In the genomic region with DNA sequence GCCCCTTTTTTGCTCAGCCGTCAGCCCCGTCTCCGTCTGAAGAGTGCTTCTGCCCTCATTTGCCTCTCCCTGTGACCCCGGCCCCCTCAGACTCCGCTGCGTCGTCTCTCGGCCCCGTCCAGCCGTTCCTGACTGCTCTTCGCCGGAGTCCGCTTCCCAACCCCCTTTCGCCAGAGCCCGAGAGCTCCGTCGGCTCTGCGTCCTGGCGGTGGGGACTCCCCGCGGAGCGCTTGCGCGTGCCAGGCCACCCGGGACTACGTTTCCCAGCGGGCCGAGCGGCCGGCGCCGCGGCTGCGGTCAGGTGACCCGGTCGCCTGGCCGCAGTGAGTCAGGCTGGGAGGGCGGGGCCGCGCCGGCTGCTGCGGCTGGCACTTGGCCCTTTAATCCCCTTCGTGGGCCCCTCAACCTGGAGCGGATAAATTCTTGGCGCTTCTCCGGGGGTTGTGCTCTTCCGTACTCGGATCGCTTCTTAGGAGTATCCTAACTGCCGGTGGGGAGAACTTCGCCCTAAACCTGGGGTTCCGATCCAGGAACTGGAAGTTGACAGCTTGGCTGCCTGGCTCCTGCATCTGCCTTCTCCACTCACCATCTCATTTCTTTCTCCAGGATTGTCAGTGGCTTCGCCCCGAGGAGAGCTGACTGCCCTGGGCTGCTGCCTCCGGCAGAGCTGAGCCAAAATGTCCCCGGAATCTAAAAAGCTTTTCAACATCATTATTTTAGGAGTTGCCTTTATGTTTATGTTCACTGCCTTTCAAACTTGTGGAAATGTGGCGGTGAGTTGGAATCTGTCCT, we compare ENCODE assay signal across 1 cellular context.
A peak's percentile ranks its signal among the peaks of the same experiment; 100 is the strongest.
TF ChIP-seq lines count a peak whose summit lies in the region.

A gene (plus strand): TSS at position 444 of the 792 bp plus-strand sequence. CDS start 234 bp downstream, at position 678.

TF ChIP-seq in GM12878, 131 proteins besides CTCF, POLR2A, EP300 and RAD21 (continued from another document):
- TF ChIP-seq, protein P1, sequence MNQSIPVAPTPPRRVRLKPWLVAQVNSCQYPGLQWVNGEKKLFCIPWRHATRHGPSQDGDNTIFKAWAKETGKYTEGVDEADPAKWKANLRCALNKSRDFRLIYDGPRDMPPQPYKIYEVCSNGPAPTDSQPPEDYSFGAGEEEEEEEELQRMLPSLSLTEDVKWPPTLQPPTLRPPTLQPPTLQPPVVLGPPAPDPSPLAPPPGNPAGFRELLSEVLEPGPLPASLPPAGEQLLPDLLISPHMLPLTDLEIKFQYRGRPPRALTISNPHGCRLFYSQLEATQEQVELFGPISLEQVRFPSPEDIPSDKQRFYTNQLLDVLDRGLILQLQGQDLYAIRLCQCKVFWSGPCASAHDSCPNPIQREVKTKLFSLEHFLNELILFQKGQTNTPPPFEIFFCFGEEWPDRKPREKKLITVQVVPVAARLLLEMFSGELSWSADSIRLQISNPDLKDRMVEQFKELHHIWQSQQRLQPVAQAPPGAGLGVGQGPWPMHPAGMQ (IDR thresholded peaks at IDR 0.05; ENCODE audit: borderline replicate concordance) = no peak
- TF ChIP-seq TCF3 (IDR thresholded peaks at IDR 0.05; ENCODE audit: borderline replicate concordance, insufficient read depth, low read depth, low read length) (0 out of 2 replicates have a peak, but pooled peaks have one; percentile 65), ZZZ3 (IDR thresholded peaks at IDR 0.05; ENCODE audit: control insufficient read depth, insufficient read length, low read depth) (no peak), CBX3 (IDR thresholded peaks at IDR 0.05; ENCODE audit: borderline replicate concordance, low read depth) (no peak), BHLHE40 (IDR thresholded peaks at IDR 0.05; ENCODE audit: borderline replicate concordance in 1 of 2, low read depth in 2 of 2, low read length in 1 of 2) (peak; percentile 95 to 99), NR2C2 (IDR thresholded peaks at IDR 0.05; ENCODE audit: borderline replicate concordance, control insufficient read depth, insufficient read length, low read depth) (no peak), CREM (IDR thresholded peaks at IDR 0.05; ENCODE audit: low read depth) (peak; percentile 48; the same call in 1 of the 2 replicates), IRF4 (IDR thresholded peaks at IDR 0.05; ENCODE audit: low read depth, low read length) (no peak), ETV6 (conservative IDR thresholded peaks at IDR 0.05 in 1 of 2, IDR thresholded peaks at IDR 0.05 in 1 of 2; ENCODE audit: borderline replicate concordance in 1 of 2, low read depth in 1 of 2) (no peak), SMC3 (IDR thresholded peaks at IDR 0.05; ENCODE audit: borderline replicate concordance, low read length) (no peak), EGR1 (IDR thresholded peaks at IDR 0.05; ENCODE audit: borderline replicate concordance in 1 of 2, low read depth in 2 of 2, low read length in 2 of 2) (0 out of 3 replicates have a peak, but pooled peaks of 1 of the 2 experiments have one; percentile 25), NR2F1 (conservative IDR thresholded peaks at IDR 0.05) (peak; percentile 84), YBX1 (IDR thresholded peaks at IDR 0.05) (no peak), ZNF207 (IDR thresholded peaks at IDR 0.05; ENCODE audit: borderline replicate concordance) (peak; percentile 87)
- TF ChIP-seq, protein P2, sequence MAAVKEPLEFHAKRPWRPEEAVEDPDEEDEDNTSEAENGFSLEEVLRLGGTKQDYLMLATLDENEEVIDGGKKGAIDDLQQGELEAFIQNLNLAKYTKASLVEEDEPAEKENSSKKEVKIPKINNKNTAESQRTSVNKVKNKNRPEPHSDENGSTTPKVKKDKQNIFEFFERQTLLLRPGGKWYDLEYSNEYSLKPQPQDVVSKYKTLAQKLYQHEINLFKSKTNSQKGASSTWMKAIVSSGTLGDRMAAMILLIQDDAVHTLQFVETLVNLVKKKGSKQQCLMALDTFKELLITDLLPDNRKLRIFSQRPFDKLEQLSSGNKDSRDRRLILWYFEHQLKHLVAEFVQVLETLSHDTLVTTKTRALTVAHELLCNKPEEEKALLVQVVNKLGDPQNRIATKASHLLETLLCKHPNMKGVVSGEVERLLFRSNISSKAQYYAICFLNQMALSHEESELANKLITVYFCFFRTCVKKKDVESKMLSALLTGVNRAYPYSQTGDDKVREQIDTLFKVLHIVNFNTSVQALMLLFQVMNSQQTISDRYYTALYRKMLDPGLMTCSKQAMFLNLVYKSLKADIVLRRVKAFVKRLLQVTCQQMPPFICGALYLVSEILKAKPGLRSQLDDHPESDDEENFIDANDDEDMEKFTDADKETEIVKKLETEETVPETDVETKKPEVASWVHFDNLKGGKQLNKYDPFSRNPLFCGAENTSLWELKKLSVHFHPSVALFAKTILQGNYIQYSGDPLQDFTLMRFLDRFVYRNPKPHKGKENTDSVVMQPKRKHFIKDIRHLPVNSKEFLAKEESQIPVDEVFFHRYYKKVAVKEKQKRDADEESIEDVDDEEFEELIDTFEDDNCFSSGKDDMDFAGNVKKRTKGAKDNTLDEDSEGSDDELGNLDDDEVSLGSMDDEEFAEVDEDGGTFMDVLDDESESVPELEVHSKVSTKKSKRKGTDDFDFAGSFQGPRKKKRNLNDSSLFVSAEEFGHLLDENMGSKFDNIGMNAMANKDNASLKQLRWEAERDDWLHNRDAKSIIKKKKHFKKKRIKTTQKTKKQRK (IDR thresholded peaks at IDR 0.05; ENCODE audit: low read depth, low read length) = no peak
- TF ChIP-seq, protein P3, sequence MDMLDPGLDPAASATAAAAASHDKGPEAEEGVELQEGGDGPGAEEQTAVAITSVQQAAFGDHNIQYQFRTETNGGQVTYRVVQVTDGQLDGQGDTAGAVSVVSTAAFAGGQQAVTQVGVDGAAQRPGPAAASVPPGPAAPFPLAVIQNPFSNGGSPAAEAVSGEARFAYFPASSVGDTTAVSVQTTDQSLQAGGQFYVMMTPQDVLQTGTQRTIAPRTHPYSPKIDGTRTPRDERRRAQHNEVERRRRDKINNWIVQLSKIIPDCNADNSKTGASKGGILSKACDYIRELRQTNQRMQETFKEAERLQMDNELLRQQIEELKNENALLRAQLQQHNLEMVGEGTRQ (IDR thresholded peaks at IDR 0.05; ENCODE audit: borderline replicate concordance, low read depth, low read length) = peak; percentile 76
